8 cellular contexts compared by ENCODE assay signal in genomic region chr12:24754690-24755638, GRCh38.
A peak's percentile ranks its signal among the peaks of the same experiment; 100 is the strongest.
DNase-seq lines count a peak whose midpoint lies in the region; ATAC-seq and TF ChIP-seq lines count a peak whose summit lies in the region.
"Had no signal": no experiment of that assay in that cellular context is flagged by ENCODE, and none has a peak within 500 bp of the region (broad histone marks: within the 10 kb centered on the region; RNA-seq: fewer than 3 reads in every experiment).

No MANE protein-coding gene starts in this region.

- H3K9ac ChIP-seq in fibroblast of lung (ENCODE audit: insufficient read depth, low read length), result no peak overlapping the region

- peak overlapping the region; percentile 52 for H3K4me2 ChIP-seq in fibroblast of lung (ENCODE audit: extremely low read depth, insufficient read depth, low read length)

- DNase-seq in GM03348 (ENCODE audit: low spot score) (peak; percentile 24), NCI-H2227 treated with DMSO at 0.1 percent for 48 hours (lab: John Stamatoyannopoulos, UW) (peak; percentile 12), fibroblast of lung (ENCODE audit: low read depth in 2 of 2) (peak; percentile 54 to 98), progenitor cell of endocrine pancreas (ENCODE audit: low spot score, unreplicated experiment) (no peak), pons (ENCODE audit: low spot score) (no peak)
- DNase-seq in stimulated activated naive B cell treated with anti-CD40 and anti-IgM and Interleukin-4, amounts not matched to agents 10 μg/mL and 1 μg/mL and 100 μg/mL, for 72 hours, result no peak
- DNase-seq: NCI-H146 had no signal

- H4K20me1 ChIP-seq in fibroblast of lung (ENCODE audit: control insufficient read depth, extremely low read depth, insufficient read depth, low read length), result no peaks in the 10 kb centered on the region

- H3K27me3 Mint-ChIP-seq in progenitor cell of endocrine pancreas, result peaks cover 7% of the 10 kb centered on the region
- H3K27me3 Mint-ChIP-seq in stimulated activated naive B cell treated with anti-CD40 and anti-IgM and Interleukin-4, amounts not matched to agents 10 μg/mL and 1 μg/mL and 100 μg/mL, for 72 hours, result peaks cover 4 to 8% of the 10 kb centered on the region in 2 donors

- H3K4me3 ChIP-seq in fibroblast of lung (replicated peaks in 1 of 4; ENCODE audit: control extremely low read depth in 1 of 4, insufficient read depth in 1 of 4, low read depth in 3 of 4, low read length in 4 of 4), result no peak overlapping the region

- ATAC-seq in HG03139 (IDR thresholded peaks at IDR 0.05; ENCODE audit: unreplicated experiment), result no peak
- ATAC-seq in stimulated activated naive B cell treated with anti-CD40 and anti-IgM and Interleukin-4, amounts not matched to agents 10 μg/mL and 1 μg/mL and 100 μg/mL, for 72 hours (replicated peaks), result no peak

- no peaks in the 10 kb centered on the region for H3K36me3 Mint-ChIP-seq in progenitor cell of endocrine pancreas (ENCODE audit: insufficient read depth)
- H3K36me3 Mint-ChIP-seq in stimulated activated naive B cell treated with anti-CD40 and anti-IgM and Interleukin-4, amounts not matched to agents 10 μg/mL and 1 μg/mL and 100 μg/mL, for 72 hours, result no peaks in the 10 kb centered on the region

- H3K27me3 ChIP-seq in fibroblast of lung (ENCODE audit: control insufficient read depth, insufficient read depth, low read length), result no peaks in the 10 kb centered on the region

- H3K4me1 ChIP-seq in fibroblast of lung (ENCODE audit: control insufficient read depth, extremely low read depth, insufficient read depth, low read length), result peaks cover 12% of the 10 kb centered on the region

- no peaks in the 10 kb centered on the region for H3K9me3 ChIP-seq in fibroblast of lung (ENCODE audit: control insufficient read depth, insufficient read depth, low read depth, low read length)

- peak overlapping the region; percentile 88 for H3K27ac Mint-ChIP-seq in progenitor cell of endocrine pancreas
- no peak overlapping the region for H3K27ac Mint-ChIP-seq in stimulated activated naive B cell treated with anti-CD40 and anti-IgM and Interleukin-4, amounts not matched to agents 10 μg/mL and 1 μg/mL and 100 μg/mL, for 72 hours

- H3K36me3 ChIP-seq in fibroblast of lung (ENCODE audit: control insufficient read depth, insufficient read depth, low read length), result no peaks in the 10 kb centered on the region

- no peak overlapping the region for H3K4me3 Mint-ChIP-seq in progenitor cell of endocrine pancreas (ENCODE audit: low read depth)
- H3K4me3 Mint-ChIP-seq in stimulated activated naive B cell treated with anti-CD40 and anti-IgM and Interleukin-4, amounts not matched to agents 10 μg/mL and 1 μg/mL and 100 μg/mL, for 72 hours, result no peak overlapping the region

- peaks cover 57% of the 10 kb centered on the region for H3K4me1 Mint-ChIP-seq in progenitor cell of endocrine pancreas (ENCODE audit: low read depth)
- peaks cover 19 to 41% of the 10 kb centered on the region in 2 donors for H3K4me1 Mint-ChIP-seq in stimulated activated naive B cell treated with anti-CD40 and anti-IgM and Interleukin-4, amounts not matched to agents 10 μg/mL and 1 μg/mL and 100 μg/mL, for 72 hours

- H3K9me3 Mint-ChIP-seq in progenitor cell of endocrine pancreas (ENCODE audit: low read depth), result no peaks in the 10 kb centered on the region
- no peaks in the 10 kb centered on the region for H3K9me3 Mint-ChIP-seq in stimulated activated naive B cell treated with anti-CD40 and anti-IgM and Interleukin-4, amounts not matched to agents 10 μg/mL and 1 μg/mL and 100 μg/mL, for 72 hours

- TF ChIP-seq CTCF in fibroblast of lung (conservative IDR thresholded peaks at IDR 0.05 in 1 of 2, IDR thresholded peaks at IDR 0.05 in 1 of 2; ENCODE audit: low read depth in 1 of 2, low read length in 2 of 2) (no peak), progenitor cell of endocrine pancreas (IDR thresholded peaks at IDR 0.05; ENCODE audit: unreplicated experiment) (no peak)

- no peak overlapping the region for H2AFZ ChIP-seq in fibroblast of lung (ENCODE audit: low read length)

- H3K27ac ChIP-seq in fibroblast of lung (ENCODE audit: insufficient read depth, low read length), result no peak overlapping the region

- no peaks in the 10 kb centered on the region for H3K79me2 ChIP-seq in fibroblast of lung (ENCODE audit: control insufficient read depth, insufficient read depth, low read length)

Comparison
In these comparisons a context has a peak if more than half of its experiments do, and no peak if none do; other contexts are left out.
1. DNase-seq: peak in GM03348 (single experiment), NCI-H2227 treated with DMSO at 0.1 percent for 48 hours (single experiment) and fibroblast of lung (2 of 2); none in progenitor cell of endocrine pancreas (single experiment), stimulated activated naive B cell treated with anti-CD40 and anti-IgM and Interleukin-4, amounts not matched to agents 10 μg/mL and 1 μg/mL and 100 μg/mL, for 72 hours (single experiment) and pons (single experiment).